In genomic region chr7:116425647-116426209, GRCh38 we compare ENCODE assay signal across 23 cellular contexts.
DNase-seq lines count a peak whose midpoint lies in the region; ATAC-seq, FAIRE-seq and TF ChIP-seq lines count a peak whose summit lies in the region.
"Had no signal": no experiment of that assay in that cellular context is flagged by ENCODE, and none has a peak within 500 bp of the region (broad histone marks: within the 10 kb centered on the region; RNA-seq: fewer than 3 reads in every experiment).

No MANE protein-coding gene starts in this region.

- no peaks in the 10 kb centered on the region for H3K9me3 ChIP-seq in RWPE2 (ENCODE audit: severe bottlenecking)
- no peaks in the 10 kb centered on the region for H3K9me3 ChIP-seq in hepatocyte (ENCODE audit: low read depth)
- H3K9me3 ChIP-seq in uterus, result no peaks in the 10 kb centered on the region
- H3K9me3 ChIP-seq: stomach, transverse colon had no signal

- WGBS in hepatocyte (ENCODE audit: low lambda C conversion rate, missing lambda C conversion rate), result 73% methylated on average over 3 of the region's 3 CpGs

- no peaks in the 10 kb centered on the region for H3K36me3 ChIP-seq in RWPE2 (ENCODE audit: low read depth)
- H3K36me3 ChIP-seq in hepatocyte (replicated peaks; ENCODE audit: insufficient read depth, low read depth), result no peaks in the 10 kb centered on the region
- H3K36me3 ChIP-seq in uterus, result no peaks in the 10 kb centered on the region
- H3K36me3 ChIP-seq: right atrium auricular region, stomach, transverse colon had no signal

- FAIRE-seq in D721Med (lab: Jason Lieb, UNC) (no peak), RCC 7860 (lab: Jason Lieb, UNC) (no peak)
- FAIRE-seq: bronchial epithelial cell had no signal

- no peak for TF ChIP-seq CTCF in RWPE2 (IDR thresholded peaks at IDR 0.05; ENCODE audit: poor library complexity, severe bottlenecking)
- TF ChIP-seq CTCF in hepatocyte (IDR thresholded peaks at IDR 0.05; ENCODE audit: poor library complexity), result no peak
- TF ChIP-seq CTCF in uterus (IDR thresholded peaks at IDR 0.05), result no peak
- no peak for TF ChIP-seq CTCF in D721Med (IDR thresholded peaks at IDR 0.05; ENCODE audit: insufficient read depth, missing control alignments)

- no peaks in the 10 kb centered on the region for H3K79me2 ChIP-seq in hepatocyte
- H3K79me2 ChIP-seq: parathyroid adenoma had no signal

- no peaks in the 10 kb centered on the region for H4K20me1 ChIP-seq in hepatocyte (ENCODE audit: insufficient read depth, poor library complexity, severe bottlenecking)

- H3K4me2 ChIP-seq in hepatocyte, result no peak overlapping the region
- H3K4me2 ChIP-seq: GM23338 had no signal

- no peak for ATAC-seq in RWPE2 (ENCODE audit: low read depth)
- ATAC-seq: GM23338, WTC11 had no signal

- no peak overlapping the region for H3K4me3 ChIP-seq in RWPE2 (ENCODE audit: severe bottlenecking)
- H3K4me3 ChIP-seq in hepatocyte, result no peak overlapping the region
- no peak overlapping the region for H3K4me3 ChIP-seq in uterus
- H3K4me3 ChIP-seq: GM23338, right atrium auricular region, stomach, transverse colon had no signal

- intact Hi-C loops in uterus (cut with DNase I; ENCODE audit: low total_unique reads), result no loop called here

- peak; percentile 20 for DNase-seq in DMS 273 (lab: John Stamatoyannopoulos, UW; ENCODE audit: unreplicated experiment)
- no peak for DNase-seq in DMS 273 treated with DMSO at 0.1 percent for 48 hours (lab: John Stamatoyannopoulos, UW)
- no peak for DNase-seq in RWPE2 (ENCODE audit: low spot score)
- DNase-seq in hepatocyte (ENCODE audit: low spot score), result no peak
- no peak for DNase-seq in uterus
- DNase-seq in D721Med (ENCODE audit: insufficient read length, low spot score), result no peak
- no peak for DNase-seq in stimulated activated CD4-positive, alpha-beta T cell treated with anti-CD3 and anti-CD28 coated beads, Interleukin-15, amount 100 ng/mL, for 24 hours
- no peak for DNase-seq in RCC 7860 (ENCODE audit: low spot score)
- DNase-seq: activated CD4-positive, alpha-beta T cell treated with anti-CD3 and anti-CD28 coated beads, Interleukin-2, amount 10 ng/mL, durations not matched to agents 24 days and 14 days; amygdala; MV-4-11; NCI-H1436; NCI-H748 treated with DMSO at 0.1 percent for 48 hours; stimulated activated CD4-positive, alpha-beta T cell treated with anti-CD3 and anti-CD28 coated beads, Interleukin-4, amount 100 ng/mL, for 1 hour had no signal

- H2AFZ ChIP-seq in hepatocyte, result no peak overlapping the region
- H2AFZ ChIP-seq: GM23338, parathyroid adenoma had no signal

- H3K4me1 ChIP-seq in RWPE2 (ENCODE audit: insufficient read depth, poor library complexity, severe bottlenecking), result peaks cover 28% of the 10 kb centered on the region
- no peaks in the 10 kb centered on the region for H3K4me1 ChIP-seq in hepatocyte (ENCODE audit: insufficient read depth)
- H3K4me1 ChIP-seq in uterus, result peaks cover 0 to 14% of the 10 kb centered on the region in 2 donors
- H3K4me1 ChIP-seq: parathyroid adenoma had no signal

- peak overlapping the region; percentile 73 for H3K27ac ChIP-seq in RWPE2 (ENCODE audit: poor library complexity, severe bottlenecking)
- H3K27ac ChIP-seq in hepatocyte, result peak overlapping the region; percentile 1
- peak overlapping the region; percentile 42 to 50 for H3K27ac ChIP-seq in uterus
- H3K27ac ChIP-seq: 22Rv1, parathyroid adenoma, RWPE1, stomach had no signal

- H3K9me2 ChIP-seq in hepatocyte (replicated peaks; ENCODE audit: insufficient read depth), result no peaks in the 10 kb centered on the region

- H3K27me3 ChIP-seq in RWPE2 (ENCODE audit: insufficient read depth, poor library complexity, severe bottlenecking), result no peaks in the 10 kb centered on the region
- no peaks in the 10 kb centered on the region for H3K27me3 ChIP-seq in hepatocyte
- no peaks in the 10 kb centered on the region for H3K27me3 ChIP-seq in uterus
- H3K27me3 ChIP-seq: right atrium auricular region, stomach, transverse colon had no signal

- no peak for TF ChIP-seq POLR2A in uterus (IDR thresholded peaks at IDR 0.05)

Comparison
In these comparisons a context has a peak if more than half of its experiments do, and no peak if none do; other contexts are left out.
1. H3K27ac ChIP-seq: peak in every context shown above with its lines; median percentile 73 in RWPE2; 46 in uterus; 1 in hepatocyte.